ENCODE assay signal across 9 cellular contexts in genomic region chr12:106226884-106227640, GRCh38. TPM values are rescaled to one million over a fixed set of nuclear protein-coding genes. Genes with fewer than 3 reads are reported as not detected.
DNase-seq lines count a peak whose midpoint lies in the region; ATAC-seq, FAIRE-seq and TF ChIP-seq lines count a peak whose summit lies in the region.
"Had no signal": no experiment of that assay in that cellular context is flagged by ENCODE, and none has a peak within 500 bp of the region (broad histone marks: within the 10 kb centered on the region; RNA-seq: fewer than 3 reads in every experiment).

No MANE protein-coding gene starts in this region.

- in situ Hi-C loops in GM12878 (cut with MboI) = loop anchor here (5.0 kb wide), 1 partner anchor 55 kb away; no protein-coding TSS in a partner anchor

- WGBS in GM12878 (ENCODE audit: insufficient coverage, insufficient replicate concordance, low lambda C conversion rate, missing lambda C conversion rate) = 36% methylated on average over 11 of the region's 11 CpGs

- peak; percentile 68 for ATAC-seq in GM12878

- intact Hi-C loops in GM12878 (cut with micrococcal nuclease; ENCODE audit: unreplicated experiment) = loop anchor here (1.0 to 10.0 kb wide), 3 partner anchors 55 to 688 kb away; partner anchors contain the start of gene POLR3B

- CTCF ChIA-PET in GM12878 (lab: Yijun Ruan, JAX) = interaction anchor here (0.7 to 8.5 kb wide), 28 partner anchors 8 to 878 kb away, joined by 3 to 206 read pairs (median 4); partner anchors contain the start of gene POLR3B

- peak; percentile 78 for TF ChIP-seq RAD21 in GM12878 (IDR thresholded peaks at IDR 0.05; ENCODE audit: insufficient read depth, low read depth, low read length)

- RAD21 ChIA-PET in GM12878 (lab: Charles Lee; ENCODE audit: unreplicated experiment) = interaction anchor here (0.6 to 3.6 kb wide), 12 partner anchors 8 to 692 kb away, joined by 3 to 44 read pairs (median 4); partner anchors contain the start of gene POLR3B

- POLR2A ChIA-PET in GM12878 (lab: Charles Lee) = no interaction called here

- H3K4me2 ChIP-seq in GM12878 (ENCODE audit: control insufficient read depth, insufficient read depth) = no peak overlapping the region; the same call in 1 of the 2 replicates
- H3K4me2 ChIP-seq: BLaER1 had no signal

- no peaks in the 10 kb centered on the region for H3K79me2 ChIP-seq in GM12878 (ENCODE audit: control insufficient read depth, insufficient read depth, low read length)

- no peak overlapping the region for H3K9ac ChIP-seq in GM12878 (ENCODE audit: control insufficient read depth, insufficient read depth, low read length)
- H3K9ac ChIP-seq: BLaER1 had no signal

- no peak overlapping the region for H3K4me3 ChIP-seq in GM12878
- H3K4me3 ChIP-seq: BLaER1 had no signal

- SMC1A ChIA-PET in GM12878 (lab: Charles Lee; ENCODE audit: uncharacterized antibody, unreplicated experiment) = interaction anchor here (0.9 to 5.2 kb wide), 16 partner anchors 41 to 806 kb away, joined by 3 to 57 read pairs (median 5); partner anchors contain the start of genes POLR3B and TCP11L2

- H3K4me1 ChIP-seq in GM12878 (ENCODE audit: control insufficient read depth, insufficient read depth, low read length) = no peaks in the 10 kb centered on the region

- H2AFZ ChIP-seq in GM12878 (ENCODE audit: control insufficient read depth, low read depth, low read length) = no peak overlapping the region

- no peaks in the 10 kb centered on the region for H4K20me1 ChIP-seq in GM12878 (ENCODE audit: control insufficient read depth, insufficient read depth)
- H4K20me1 ChIP-seq: BLaER1 had no signal

- peak; percentile 84 for FAIRE-seq in GM12878 (lab: Jason Lieb, UNC)

- peak; percentile 53 to 78 (median 60); a peak in 5 of 6 replicates for TF ChIP-seq CTCF in GM12878 (IDR thresholded peaks at IDR 0.05 in 2 of 3, conservative IDR thresholded peaks at IDR 0.05 in 1 of 3; ENCODE audit: control insufficient read depth in 2 of 3, extremely low read depth in 1 of 3, insufficient read depth in 1 of 3, low read depth in 3 of 3, low read length in 3 of 3)

- TF ChIP-seq EP300 in GM12878 (IDR thresholded peaks at IDR 0.05; ENCODE audit: borderline replicate concordance in 1 of 2, control insufficient read depth in 1 of 2, low read depth in 2 of 2, low read length in 2 of 2) = no peak

- no peaks in the 10 kb centered on the region for H3K9me3 ChIP-seq in GM12878 (replicated peaks; ENCODE audit: control insufficient read depth, insufficient read depth, low read length)
- H3K9me3 ChIP-seq: BLaER1 had no signal

- no TSS peak for BruUV-seq in GM12878 (replicated peaks; lab: Mats Ljungman, UMichigan)

- H3K27ac ChIP-seq in GM12878 (ENCODE audit: control insufficient read depth, insufficient read depth) = no peak overlapping the region
- H3K27ac ChIP-seq: BLaER1 had no signal

- no peaks in the 10 kb centered on the region for H3K36me3 ChIP-seq in GM12878 (ENCODE audit: control insufficient read depth in 2 of 2, insufficient read depth in 2 of 2, low read length in 1 of 2)
- H3K36me3 ChIP-seq: BLaER1 had no signal

- DNase-seq in DMS153 treated with DMSO at 0.1 percent for 48 hours (lab: John Stamatoyannopoulos, UW; ENCODE audit: unreplicated experiment) (peak; percentile 57), DMS153 (lab: John Stamatoyannopoulos, UW) (no peak), HPDE6-E6E7 (ENCODE audit: extremely low spot score) (peak; percentile 81), NOMO-1 (lab: John Stamatoyannopoulos, UW; ENCODE audit: unreplicated experiment in 2 of 2) (peak; percentile 63 to 88), GM12878 (ENCODE audit: low read depth, low spot score) (no peak), iPS-NIHi11 (ENCODE audit: low spot score) (peak; percentile 80)
- DNase-seq in stimulated activated CD8-positive, alpha-beta memory T cell treated with anti-CD3 and anti-CD28 coated beads, Interleukin-4, amount 100 ng/mL, for 48 hours = peak; percentile 36
- no peak for DNase-seq in stimulated activated CD4-positive, alpha-beta T cell treated with anti-CD3 and anti-CD28 coated beads, Interleukin-2, amount 100 ng/mL, for 48 hours

- no peak for TF ChIP-seq POLR2A in GM12878 (IDR thresholded peaks at IDR 0.05; ENCODE audit: low read depth, low read length)

- H3K27me3 ChIP-seq in GM12878 (replicated peaks in 1 of 2; ENCODE audit: control insufficient read depth in 2 of 2, insufficient read depth in 2 of 2, low read length in 1 of 2) = peaks cover 2% of the 10 kb centered on the region in 2 experiments; a peak in 3 of 4 replicates
- H3K27me3 ChIP-seq: BLaER1 had no signal

TF ChIP-seq in GM12878, 131 proteins besides CTCF, POLR2A, EP300 and RAD21:
- TF ChIP-seq YBX1 (IDR thresholded peaks at IDR 0.05) (no peak), HDGF (IDR thresholded peaks at IDR 0.05) (no peak), RAD51 (IDR thresholded peaks at IDR 0.05) (peak; percentile 58; the same call in 1 of the 2 replicates), SMC3 (IDR thresholded peaks at IDR 0.05; ENCODE audit: borderline replicate concordance, low read length) (peak; percentile 85; the same call in 1 of the 2 replicates)

RNA-seq across cellular contexts. Expression of gene CKAP4, which starts 20.8 kb away (rescaled TPM):
- total RNA-seq in GM12878 (2013; cell fraction: nucleolus; rRNA removed) = 6.3 and 7.3 TPM in 2 replicates
- total RNA-seq in GM12878 (2014; rRNA removed) (10.0 TPM in 2 replicates), GM12878 (2014; rRNA removed; fragmentation: Illumina TruSeq; extraction: Trizol) (9.9 and 11.0 TPM in 2 replicates), GM12878 (2021) (23.6 TPM in 2 replicates)
- 8.6 TPM for polyA plus RNA-seq in GM12878 (2011; ENCODE audit: low read depth)
- polyA plus RNA-seq in GM12878 (2011; rRNA removed) (0.39 and 0.61 TPM in 2 replicates), GM12878 (2014; fragmentation: Illumina TruSeq; extraction: Trizol) (20.7 and 21.5 TPM in 2 replicates), GM12878 (2014; fragmentation: Nextera tagmentation; extraction: Ambion mirVana) (10 to 100 TPM in 1 of 2 experiments, 1 to 10 TPM in 1; 5.9 to 11.1 TPM), GM12878 (2014; rRNA removed) (18.0 and 19.9 TPM in 2 replicates), GM12878 (2016; fragmentation: Nextera tagmentation; extraction: Ambion mirVana) (10 to 100 TPM in 1 of 2 experiments, 1 to 10 TPM in 1; 5.6 to 13.4 TPM)
- 0.35 and 0.36 TPM in 2 replicates for polyA plus RNA-seq in GM12878 (2011; cell fraction: cytosol; rRNA removed)
- polyA plus RNA-seq in GM12878 (2011; cell fraction: nucleus; rRNA removed) = 0.36 and 0.39 TPM in 2 replicates
- 12.7 and 14.4 TPM in 2 replicates for polyA plus RNA-seq in GM12878 (2012)
- 0.29 and 0.62 TPM in 2 replicates for polyA minus RNA-seq in GM12878 (2011; rRNA and poly(A)+ RNA removed)
- 0.42 and 1.1 TPM in 2 replicates for polyA minus RNA-seq in GM12878 (2011; cell fraction: cytosol; rRNA and poly(A)+ RNA removed)
- polyA minus RNA-seq in GM12878 (2011; cell fraction: nucleus; rRNA and poly(A)+ RNA removed) = 0.12 and 0.29 TPM in 2 replicates

Comparison
In these comparisons a context has a peak if more than half of its experiments do, and no peak if none do; other contexts are left out.
1. DNase-seq: peak in DMS153 treated with DMSO at 0.1 percent for 48 hours (single experiment), HPDE6-E6E7 (single experiment), NOMO-1 (2 of 2), iPS-NIHi11 (single experiment) and stimulated activated CD8-positive, alpha-beta memory T cell treated with anti-CD3 and anti-CD28 coated beads, Interleukin-4, amount 100 ng/mL, for 48 hours (single experiment); none in DMS153 (single experiment), GM12878 (single experiment) and stimulated activated CD4-positive, alpha-beta T cell treated with anti-CD3 and anti-CD28 coated beads, Interleukin-2, amount 100 ng/mL, for 48 hours (0 of 2).